In the genomic region with DNA sequence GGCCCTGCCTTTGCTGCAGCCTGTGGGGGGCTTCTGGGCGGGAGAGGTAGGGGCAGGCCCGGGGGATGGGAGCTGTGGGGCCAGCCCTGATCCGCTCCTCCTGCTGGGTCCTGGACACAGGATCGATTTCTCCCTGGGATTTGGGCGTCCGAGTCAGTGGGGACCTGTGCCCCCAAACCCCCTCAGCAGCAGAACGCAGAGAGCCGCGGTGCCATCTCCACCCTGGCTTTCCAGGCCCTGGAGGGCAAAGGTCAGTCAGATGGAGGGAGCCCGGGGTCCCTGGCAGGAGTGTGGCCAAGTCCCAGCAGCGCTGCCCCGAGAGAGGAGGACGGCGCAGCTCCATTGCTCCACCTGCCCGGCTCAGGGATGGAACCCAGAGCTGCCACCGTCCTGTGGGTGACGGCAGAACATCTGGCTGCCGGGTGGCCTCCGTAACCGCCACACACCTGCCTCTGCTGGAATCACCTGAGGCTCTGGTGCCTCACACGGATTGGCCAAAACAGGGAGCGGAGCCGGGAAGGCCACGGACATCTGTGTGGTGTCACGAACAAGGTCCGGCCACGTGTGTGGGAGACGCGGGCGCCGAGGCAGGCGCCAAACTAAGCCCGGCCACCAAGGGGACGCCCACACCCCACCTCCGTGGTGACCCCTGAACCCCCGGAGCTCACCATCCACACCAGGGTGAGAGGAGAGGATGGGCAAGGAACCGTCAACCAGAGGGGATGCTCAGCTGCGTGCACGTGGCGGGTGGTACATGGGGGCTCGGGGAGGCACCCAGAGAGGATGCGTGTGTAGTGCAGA, we compare ENCODE assay signal across 23 cellular contexts.
DNase-seq lines count a peak whose midpoint lies in the region; ATAC-seq and TF ChIP-seq lines count a peak whose summit lies in the region.
"Had no signal": no experiment of that assay in that cellular context is flagged by ENCODE, and none has a peak within 500 bp of the region (broad histone marks: within the 10 kb centered on the region; RNA-seq: fewer than 3 reads in every experiment).

No MANE protein-coding gene starts in this region.

- H3K79me1 ChIP-seq in neuronal stem cell (ENCODE audit: low read depth, low read length): peaks cover 5% of the 10 kb centered on the region

- H2BK5ac ChIP-seq in neuronal stem cell (ENCODE audit: low read length): no peak overlapping the region

- no peak for TF ChIP-seq CTCF in heart left ventricle (IDR thresholded peaks at IDR 0.05)

- peak overlapping the region; percentile 89 for H3K14ac ChIP-seq in neuronal stem cell (ENCODE audit: low read length)

- no peak overlapping the region for H3K4me2 ChIP-seq in neuronal stem cell (ENCODE audit: insufficient read depth, low read length, poor library complexity, severe bottlenecking)
- H3K4me2 ChIP-seq: A549; BLaER1 treated with 17β-estradiol and CSF1 and Interleukin-3, amounts not matched to agents 10 nM and 100 nM had no signal

- TF ChIP-seq POLR2A in heart left ventricle (IDR thresholded peaks at IDR 0.05): no peak

- H3K9ac ChIP-seq in neuronal stem cell (ENCODE audit: low read depth, low read length, poor library complexity): peak overlapping the region; percentile 44
- H3K9ac ChIP-seq: BLaER1 treated with 17β-estradiol and CSF1 and Interleukin-3, amounts not matched to agents 10 nM and 100 nM; GM23248 had no signal

- no peak overlapping the region for H2BK12ac ChIP-seq in neuronal stem cell (ENCODE audit: low read length)

- H2AK5ac ChIP-seq in neuronal stem cell (ENCODE audit: low read depth, low read length): peak overlapping the region; percentile 47

- WGBS in heart left ventricle, 4 donors: 80 to 89% (median 87%) methylated on average over 27 to 42 of the region's 42 CpGs
- no CpG with 5 or more reads among the region's 42 CpGs for WGBS in neuronal stem cell (ENCODE audit: extremely low coverage in 2 of 2, insufficient read length in 2 of 2, insufficient replicate concordance in 1 of 2), 2 donors

- peaks cover 4 to 64% (median 13%) of the 10 kb centered on the region in 9 donors for H3K27me3 ChIP-seq in heart left ventricle
- peaks cover 0 to 40% (median 0%) of the 10 kb centered on the region in 3 experiments for H3K27me3 ChIP-seq in neuronal stem cell (ENCODE audit: control insufficient read depth in 3 of 3, insufficient read depth in 3 of 3, low read depth in 1 of 3, low read length in 3 of 3)

- H3K23ac ChIP-seq in neuronal stem cell (ENCODE audit: low read depth, low read length, poor library complexity): peak overlapping the region; percentile 43

- peak overlapping the region; percentile 52 for H3K18ac ChIP-seq in neuronal stem cell (ENCODE audit: low read length)

- H4K8ac ChIP-seq in neuronal stem cell (ENCODE audit: low read depth, low read length): no peak overlapping the region

- ATAC-seq in Right ventricle myocardium inferior (no peak), heart left ventricle (no peak), GM18909 (IDR thresholded peaks at IDR 0.05; ENCODE audit: poor library complexity, unreplicated experiment) (no peak), GM19328 (IDR thresholded peaks at IDR 0.05; ENCODE audit: unreplicated experiment) (no peak)
- ATAC-seq: A549 had no signal

- no peaks in the 10 kb centered on the region for H3K36me3 ChIP-seq in heart left ventricle
- no peaks in the 10 kb centered on the region for H3K36me3 ChIP-seq in neuronal stem cell (replicated peaks in 1 of 2; ENCODE audit: control insufficient read depth in 2 of 2, insufficient read depth in 2 of 2, low read length in 2 of 2)
- H3K36me3 ChIP-seq: BE2C; BLaER1 treated with 17β-estradiol and CSF1 and Interleukin-3, amounts not matched to agents 10 nM and 100 nM had no signal

- H3K4me1 ChIP-seq in heart left ventricle (peaks cover 0 to 9% (median 1%) of the 10 kb centered on the region in 12 donors), neuronal stem cell (ENCODE audit: control insufficient read depth in 2 of 2, insufficient read depth in 1 of 2, low read depth in 1 of 2, low read length in 2 of 2) (peaks cover 2 to 7% of the 10 kb centered on the region in 2 donors)
- H3K4me1 ChIP-seq: BE2C had no signal

- no peak overlapping the region for H2AFZ ChIP-seq in neuronal stem cell (ENCODE audit: low read length)
- H2AFZ ChIP-seq: GM23248 had no signal

- no peak overlapping the region for H2BK120ac ChIP-seq in neuronal stem cell (ENCODE audit: low read depth, low read length)

- no peaks in the 10 kb centered on the region for H3K9me3 ChIP-seq in heart left ventricle
- peaks cover 0 to 2% of the 10 kb centered on the region in 2 donors for H3K9me3 ChIP-seq in neuronal stem cell (replicated peaks in 1 of 2; ENCODE audit: control insufficient read depth in 2 of 2, insufficient read depth in 1 of 2, low read depth in 1 of 2, low read length in 2 of 2)
- H3K9me3 ChIP-seq: A549; BE2C; BLaER1 treated with 17β-estradiol and CSF1 and Interleukin-3, amounts not matched to agents 10 nM and 100 nM had no signal

- H4K91ac ChIP-seq in neuronal stem cell (ENCODE audit: low read depth, low read length, poor library complexity): no peak overlapping the region

- peak overlapping the region; percentile 97 for H2BK15ac ChIP-seq in neuronal stem cell (ENCODE audit: low read length)

- no peak overlapping the region for H3K4me3 ChIP-seq in heart left ventricle
- no peak overlapping the region for H3K4me3 ChIP-seq in neuronal stem cell (ENCODE audit: low read length in 2 of 2)
- H3K4me3 ChIP-seq: A549; BLaER1 treated with 17β-estradiol and CSF1 and Interleukin-3, amounts not matched to agents 10 nM and 100 nM; GM23248 had no signal

- intact Hi-C loops in Right ventricle myocardium inferior (cut with DNase I): no loop called here
- intact Hi-C loops in heart left ventricle (cut with DNase I): loop anchor here in 4 of 10 donors (10.0 kb wide), 1 partner anchor 255 kb away; no protein-coding TSS in a partner anchor

- DNase-seq in Right ventricle myocardium inferior (ENCODE audit: missing footprints) (peak; percentile 62), heart left ventricle (no peak), COLO668 (lab: John Stamatoyannopoulos, UW; ENCODE audit: unreplicated experiment) (peak; percentile 30), SW480 (ENCODE audit: low spot score) (peak; percentile 35), neuronal stem cell (ENCODE audit: low spot score) (no peak)
- DNase-seq: 8988T; ACHN; AML-193; BE2C; Calu3; CD4-positive, alpha-beta T cell; CD8-positive, alpha-beta memory T cell; COR-L47; DMS153; DMS79 treated with DMSO at 0.1 percent for 48 hours; GF-D8; GM23248; H7; HCEC 1CT had no signal

- H3K27ac ChIP-seq in heart left ventricle (no peak overlapping the region), neuronal stem cell (replicated peaks; ENCODE audit: low read length) (no peak overlapping the region)
- H3K27ac ChIP-seq: A549; BLaER1 treated with 17β-estradiol and CSF1 and Interleukin-3, amounts not matched to agents 10 nM and 100 nM; GM23248 had no signal

- H3K4ac ChIP-seq in neuronal stem cell (ENCODE audit: low read length): no peak overlapping the region

Comparison
In these comparisons a context has a peak if more than half of its experiments do, and no peak if none do; other contexts are left out.
1. DNase-seq: peak in Right ventricle myocardium inferior (single experiment), COLO668 (single experiment) and SW480 (single experiment); none in heart left ventricle (0 of 5) and neuronal stem cell (single experiment).